8 cellular contexts compared by ENCODE assay signal in the genomic region with DNA sequence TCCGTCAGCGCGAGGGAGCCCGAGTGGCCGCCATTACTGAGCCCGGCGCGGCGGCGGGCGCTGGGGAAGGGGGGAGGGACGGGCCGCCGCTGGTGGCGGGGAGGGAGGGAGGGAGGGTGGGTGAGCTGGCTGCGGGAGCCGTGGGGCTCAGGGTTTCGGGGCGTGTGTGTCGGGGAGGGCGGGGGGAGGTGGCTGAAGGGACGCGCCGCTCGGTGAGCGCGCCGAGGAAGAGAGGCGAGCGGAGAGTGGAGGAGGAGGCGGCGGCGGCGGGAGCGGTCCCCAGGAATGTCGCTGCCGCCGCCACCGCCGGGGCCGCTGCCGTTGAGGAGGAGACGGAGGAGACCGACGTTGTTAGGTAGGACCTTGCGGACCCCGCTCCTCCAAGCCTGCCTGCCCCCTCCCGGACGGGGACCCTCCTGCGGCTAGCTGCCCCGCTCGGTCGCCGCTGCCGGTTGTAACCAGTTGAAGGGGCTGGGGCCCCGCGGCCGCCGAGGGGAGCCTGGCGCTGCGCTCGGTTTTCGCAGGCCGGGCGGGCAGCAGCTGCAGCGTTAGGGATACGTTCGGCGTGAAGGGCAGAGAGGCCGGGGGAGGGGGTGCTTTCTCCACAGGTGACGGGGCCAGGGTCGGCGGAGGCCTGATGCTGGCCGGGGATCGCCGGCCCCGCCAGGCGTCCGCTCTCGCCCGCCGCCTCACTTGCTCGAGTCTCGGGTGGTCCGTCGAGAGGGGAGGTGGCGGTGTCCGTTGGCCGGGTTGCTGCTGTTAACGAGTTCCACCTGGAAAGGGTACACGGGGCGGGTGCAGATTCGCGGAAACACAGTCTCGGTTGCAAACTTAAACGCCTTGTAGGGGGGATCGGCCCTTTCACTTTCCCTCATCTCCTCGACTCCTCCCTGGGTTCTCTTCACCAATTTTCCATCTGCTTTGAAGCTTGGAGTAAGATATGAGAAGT. TPM values are rescaled to one million over a fixed set of nuclear protein-coding genes. Genes with fewer than 3 reads are reported as not detected.
DNase-seq lines count a peak whose midpoint lies in the region; ATAC-seq, FAIRE-seq and TF ChIP-seq lines count a peak whose summit lies in the region.

A gene with protein sequence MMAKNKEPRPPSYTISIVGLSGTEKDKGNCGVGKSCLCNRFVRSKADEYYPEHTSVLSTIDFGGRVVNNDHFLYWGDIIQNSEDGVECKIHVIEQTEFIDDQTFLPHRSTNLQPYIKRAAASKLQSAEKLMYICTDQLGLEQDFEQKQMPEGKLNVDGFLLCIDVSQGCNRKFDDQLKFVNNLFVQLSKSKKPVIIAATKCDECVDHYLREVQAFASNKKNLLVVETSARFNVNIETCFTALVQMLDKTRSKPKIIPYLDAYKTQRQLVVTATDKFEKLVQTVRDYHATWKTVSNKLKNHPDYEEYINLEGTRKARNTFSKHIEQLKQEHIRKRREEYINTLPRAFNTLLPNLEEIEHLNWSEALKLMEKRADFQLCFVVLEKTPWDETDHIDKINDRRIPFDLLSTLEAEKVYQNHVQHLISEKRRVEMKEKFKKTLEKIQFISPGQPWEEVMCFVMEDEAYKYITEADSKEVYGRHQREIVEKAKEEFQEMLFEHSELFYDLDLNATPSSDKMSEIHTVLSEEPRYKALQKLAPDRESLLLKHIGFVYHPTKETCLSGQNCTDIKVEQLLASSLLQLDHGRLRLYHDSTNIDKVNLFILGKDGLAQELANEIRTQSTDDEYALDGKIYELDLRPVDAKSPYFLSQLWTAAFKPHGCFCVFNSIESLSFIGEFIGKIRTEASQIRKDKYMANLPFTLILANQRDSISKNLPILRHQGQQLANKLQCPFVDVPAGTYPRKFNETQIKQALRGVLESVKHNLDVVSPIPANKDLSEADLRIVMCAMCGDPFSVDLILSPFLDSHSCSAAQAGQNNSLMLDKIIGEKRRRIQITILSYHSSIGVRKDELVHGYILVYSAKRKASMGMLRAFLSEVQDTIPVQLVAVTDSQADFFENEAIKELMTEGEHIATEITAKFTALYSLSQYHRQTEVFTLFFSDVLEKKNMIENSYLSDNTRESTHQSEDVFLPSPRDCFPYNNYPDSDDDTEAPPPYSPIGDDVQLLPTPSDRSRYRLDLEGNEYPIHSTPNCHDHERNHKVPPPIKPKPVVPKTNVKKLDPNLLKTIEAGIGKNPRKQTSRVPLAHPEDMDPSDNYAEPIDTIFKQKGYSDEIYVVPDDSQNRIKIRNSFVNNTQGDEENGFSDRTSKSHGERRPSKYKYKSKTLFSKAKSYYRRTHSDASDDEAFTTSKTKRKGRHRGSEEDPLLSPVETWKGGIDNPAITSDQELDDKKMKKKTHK (N-terminal part only) (plus strand): TSS at position 224 of the 949 bp plus-strand sequence. CDS start 13,366 bp downstream, outside the sequence.

- FAIRE-seq in D721Med (lab: Jason Lieb, UNC): no peak

- CTCF ChIA-PET in activated CD4-positive, alpha-beta memory T cell treated with anti-CD3 and anti-CD28 coated beads for 36 hours (lab: Charles Lee): interaction anchor here (1.0 to 14.9 kb wide), 9 partner anchors 122 to 870 kb away, joined by 3 to 299 read pairs (median 4); a partner anchor contains a TSS

- peaks cover 4% of the 10 kb centered on the region for H3K36me3 Mint-ChIP-seq in activated CD4-positive, alpha-beta memory T cell treated with anti-CD3 and anti-CD28 coated beads for 36 hours

- H2BK15ac ChIP-seq in mesendoderm (replicated peaks; ENCODE audit: low read depth): no peak within 1 kb of the TSS

- DNase-seq in NCI-H2107 treated with DMSO at 0.1 percent for 48 hours (lab: John Stamatoyannopoulos, UW; ENCODE audit: unreplicated experiment) (peak; percentile 59), mesendoderm (peak; percentile 84), D721Med (ENCODE audit: insufficient read length, low spot score) (no peak)
- DNase-seq in activated CD4-positive, alpha-beta memory T cell treated with anti-CD3 and anti-CD28 coated beads for 36 hours: peak; percentile 60
- DNase-seq in effector CD8-positive, alpha-beta T cell (lab: John Stamatoyannopoulos, UW): peak; percentile 71
- DNase-seq in stimulated activated CD8-positive, alpha-beta memory T cell treated with anti-CD3 and anti-CD28 coated beads, Interleukin-4, amount 100 ng/mL, for 24 hours (ENCODE audit: low read depth): peak; percentile 60

- H2BK120ac ChIP-seq in mesendoderm (ENCODE audit: low read depth, low read length): peak within 1 kb of the TSS; percentile 1

- peak within 1 kb of the TSS; percentile 72 for H2BK5ac ChIP-seq in mesendoderm (ENCODE audit: low read length)

- peaks cover 2% of the 10 kb centered on the region for H3K27me3 Mint-ChIP-seq in activated CD4-positive, alpha-beta memory T cell treated with anti-CD3 and anti-CD28 coated beads for 36 hours

- H3K23ac ChIP-seq in mesendoderm (ENCODE audit: low read length): peak within 1 kb of the TSS; percentile 98

- H3K27ac Mint-ChIP-seq in activated CD4-positive, alpha-beta memory T cell treated with anti-CD3 and anti-CD28 coated beads for 36 hours: peak within 1 kb of the TSS; percentile 90

- H3K27ac ChIP-seq in mesendoderm (ENCODE audit: low read depth, low read length): peak within 1 kb of the TSS; percentile 99

- peak within 1 kb of the TSS; percentile 94 for H3K4me3 Mint-ChIP-seq in activated CD4-positive, alpha-beta memory T cell treated with anti-CD3 and anti-CD28 coated beads for 36 hours

- no peaks in the 10 kb centered on the region for H3K36me3 ChIP-seq in mesendoderm (ENCODE audit: control insufficient read depth, insufficient read depth, low read length)

- H3K4me2 ChIP-seq in mesendoderm (ENCODE audit: low read length): peak within 1 kb of the TSS; percentile 72

- POLR2A ChIA-PET in activated CD4-positive, alpha-beta memory T cell treated with anti-CD3 and anti-CD28 coated beads for 36 hours (lab: Charles Lee): interaction anchor here (0.9 to 2.2 kb wide), 6 partner anchors 25 to 869 kb away, joined by 3 to 15 read pairs (median 4); a partner anchor contains a TSS

- peak within 1 kb of the TSS; percentile 96 for H3K4ac ChIP-seq in mesendoderm (ENCODE audit: low read depth, low read length)

- peaks cover 3% of the 10 kb centered on the region for H3K79me1 ChIP-seq in mesendoderm (ENCODE audit: low read length)

- H3K4me1 Mint-ChIP-seq in activated CD4-positive, alpha-beta memory T cell treated with anti-CD3 and anti-CD28 coated beads for 36 hours (ENCODE audit: low read depth): peaks cover 32% of the 10 kb centered on the region

- H3K18ac ChIP-seq in mesendoderm (ENCODE audit: low read length): peak within 1 kb of the TSS; percentile 98

- no peak within 1 kb of the TSS for H2AK5ac ChIP-seq in mesendoderm (ENCODE audit: low read length)

- peaks cover 1% of the 10 kb centered on the region for H3K4me1 ChIP-seq in mesendoderm (ENCODE audit: control insufficient read depth, low read depth, low read length)

- peak within 1 kb of the TSS; percentile 68 for H3K4me3 ChIP-seq in mesendoderm (ENCODE audit: low read length)

- H3K9ac ChIP-seq in mesendoderm (ENCODE audit: low read length): peak within 1 kb of the TSS; percentile 76

- ATAC-seq in GM18498 (IDR thresholded peaks at IDR 0.05; ENCODE audit: unreplicated experiment) (peak; percentile 50), HG02763 (IDR thresholded peaks at IDR 0.05; ENCODE audit: unreplicated experiment) (peak; percentile 33)

- peak within 1 kb of the TSS; percentile 95 for H3K56ac ChIP-seq in mesendoderm (ENCODE audit: low read length)

- H3K27me3 ChIP-seq in mesendoderm (ENCODE audit: insufficient read depth, low read length, poor library complexity): no peaks in the 10 kb centered on the region

- no peaks in the 10 kb centered on the region for H3K9me3 Mint-ChIP-seq in activated CD4-positive, alpha-beta memory T cell treated with anti-CD3 and anti-CD28 coated beads for 36 hours

- no peak for TF ChIP-seq CTCF in D721Med (IDR thresholded peaks at IDR 0.05; ENCODE audit: insufficient read depth, missing control alignments)

- H4K8ac ChIP-seq in mesendoderm (ENCODE audit: low read depth, low read length): no peak within 1 kb of the TSS

- H3K79me2 ChIP-seq in mesendoderm (ENCODE audit: control insufficient read depth, insufficient read depth, low read length): peaks cover 23% of the 10 kb centered on the region

- no peak within 1 kb of the TSS for H4K5ac ChIP-seq in mesendoderm (ENCODE audit: low read length)

- no CpG with 5 or more reads among the region's 98 CpGs for WGBS in mesendoderm (ENCODE audit: extremely low coverage, insufficient coverage, low lambda C conversion rate)

- intact Hi-C loops in activated CD4-positive, alpha-beta memory T cell treated with anti-CD3 and anti-CD28 coated beads for 36 hours (cut with micrococcal nuclease): loop anchor here (1.0 to 10.0 kb wide), 11 partner anchors 115 to 1520 kb away; a partner anchor contains a TSS

RNA-seq across cellular contexts. Expression of the gene that starts here (rescaled TPM):
- 10 to 100 TPM; 41.6 to 41.9 TPM for total RNA-seq in activated CD4-positive, alpha-beta memory T cell treated with anti-CD3 and anti-CD28 coated beads for 36 hours
- polyA plus RNA-seq in mesendoderm (2013, experiment 1 of 2): 28.2 TPM
- 29.9 TPM for polyA plus RNA-seq in mesendoderm (2013, experiment 2 of 2)
